7 cellular contexts compared by ENCODE assay signal in genomic region chr1:232630047-232630893, GRCh38.
DNase-seq lines count a peak whose midpoint lies in the region; ATAC-seq and TF ChIP-seq lines count a peak whose summit lies in the region.

Gene SIPA1L2, minus strand, starts transcription at chr1:232630133. Its CDS starts 114,794 bp downstream, at chr1:232515339.

- DNase-seq in NCI-H2107 (lab: John Stamatoyannopoulos, UW) (peak; percentile 92), cardiac fibroblast (ENCODE audit: low read depth in 2 of 2) (peak; percentile 88 to 96), inferior parietal cortex (ENCODE audit: extremely low spot score) (peak; percentile 88), smooth muscle cell of the brain vasculature (ENCODE audit: low read depth, low spot score) (peak; percentile 60)

- ATAC-seq in GM18519 (IDR thresholded peaks at IDR 0.05; ENCODE audit: low FRiP score, unreplicated experiment): peak; percentile 95
- peak; percentile 99 for ATAC-seq in HG03064 (IDR thresholded peaks at IDR 0.05; ENCODE audit: low read depth, unreplicated experiment)

- peak within 1 kb of the TSS; percentile 59 for H3K4me3 ChIP-seq in WI38 (ENCODE audit: low read depth, low read length)
- peak within 1 kb of the TSS; percentile 66 to 85 for H3K4me3 ChIP-seq in cardiac fibroblast (replicated peaks in 1 of 2; ENCODE audit: low read depth in 2 of 2, low read length in 2 of 2)

- TF ChIP-seq CTCF in WI38 (IDR thresholded peaks at IDR 0.05; ENCODE audit: low read depth, low read length) (0 out of 2 replicates have a peak, but pooled peaks have one; percentile 15), cardiac fibroblast (IDR thresholded peaks at IDR 0.05; ENCODE audit: low read depth, low read length) (peak; percentile 50)

Comparison
In these comparisons a context has a peak if more than half of its experiments do, and no peak if none do; other contexts are left out.
1. Peak in every context shown above with its lines: DNase-seq, ATAC-seq and H3K4me3 ChIP-seq.